In the genomic region with DNA sequence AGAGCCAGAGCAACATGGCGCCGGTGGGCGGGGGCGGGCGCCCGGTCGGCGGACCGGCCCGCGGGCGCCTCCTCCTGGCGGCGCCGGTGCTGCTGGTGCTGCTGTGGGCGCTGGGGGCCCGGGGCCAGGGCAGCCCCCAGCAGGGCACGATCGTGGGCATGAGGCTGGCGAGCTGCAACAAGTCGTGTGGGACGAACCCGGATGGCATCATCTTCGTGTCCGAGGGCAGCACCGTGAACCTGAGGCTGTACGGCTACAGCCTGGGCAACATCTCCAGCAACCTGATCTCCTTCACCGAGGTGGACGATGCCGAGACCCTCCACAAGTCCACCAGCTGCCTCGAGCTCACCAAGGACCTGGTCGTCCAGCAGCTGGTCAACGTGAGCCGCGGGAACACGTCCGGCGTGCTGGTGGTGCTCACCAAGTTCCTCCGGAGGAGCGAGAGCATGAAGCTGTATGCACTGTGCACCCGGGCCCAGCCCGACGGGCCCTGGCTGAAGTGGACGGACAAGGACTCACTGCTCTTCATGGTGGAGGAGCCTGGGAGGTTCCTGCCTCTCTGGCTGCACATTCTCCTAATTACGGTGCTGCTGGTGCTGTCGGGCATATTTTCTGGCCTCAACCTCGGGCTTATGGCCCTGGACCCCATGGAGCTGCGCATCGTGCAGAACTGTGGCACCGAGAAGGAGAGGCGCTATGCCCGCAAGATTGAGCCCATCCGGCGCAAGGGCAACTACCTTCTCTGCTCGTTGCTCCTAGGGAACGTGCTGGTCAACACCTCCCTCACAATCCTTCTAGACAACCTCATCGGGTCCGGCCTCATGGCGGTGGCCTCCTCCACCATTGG, we compare ENCODE assay signal across 8 cellular contexts. TPM values are rescaled to one million over a fixed set of nuclear protein-coding genes. Genes with fewer than 3 reads are reported as not detected.
DNase-seq lines count a peak whose midpoint lies in the region; ATAC-seq and TF ChIP-seq lines count a peak whose summit lies in the region.

No MANE protein-coding gene starts in this region.

- peak; percentile 55 for ATAC-seq in GM19455 (IDR thresholded peaks at IDR 0.05; ENCODE audit: unreplicated experiment)

- CTCF ChIA-PET in Caco-2 (lab: Charles Lee) = interaction anchor here (0.8 to 1.6 kb wide), 15 partner anchors 11 to 426 kb away, joined by 3 to 10 read pairs (median 4); a partner anchor contains a TSS

- DNase-seq in Caco-2 (peak; percentile 55 to 56), KBM-7 (peak; percentile 60), adipocyte (ENCODE audit: low read depth) (no peak), NCI-H2029 (lab: John Stamatoyannopoulos, UW) (no peak)
- peak; percentile 42 for DNase-seq in stimulated activated CD8-positive, alpha-beta memory T cell treated with anti-CD3 and anti-CD28 coated beads, Interleukin-15, amount 100 ng/mL, for 24 hours (ENCODE audit: low read depth)
- DNase-seq in stimulated activated CD4-positive, alpha-beta T cell treated with anti-CD3 and anti-CD28 coated beads, Interleukin-4, amount 100 ng/mL, for 4 hours = no peak

- H3K27me3 Mint-ChIP-seq in Caco-2 (ENCODE audit: insufficient read depth, unreplicated experiment) = no peaks in the 10 kb centered on the region

- H3K9ac ChIP-seq in adipocyte (ENCODE audit: low read length) = peak overlapping the region; percentile 71

- in situ Hi-C loops in KBM-7 (cut with MboI; ENCODE audit: low pct_unique_long_range_greater_than_20kb, low sequenced_read_pairs) = no loop called here

- H3K4me3 ChIP-seq in Caco-2 (ENCODE audit: low read depth, low read length) (peak overlapping the region; percentile 91), adipocyte (ENCODE audit: low read length) (peak overlapping the region; percentile 80), iPS-18c (ENCODE audit: insufficient read depth, low read depth, low read length) (peak overlapping the region; percentile 72)

- peak; percentile 43 to 65 for TF ChIP-seq CTCF in Caco-2 (IDR thresholded peaks at IDR 0.05; ENCODE audit: insufficient read depth in 1 of 2, low read depth in 1 of 2, low read length in 1 of 2, severe bottlenecking in 1 of 2, unreplicated experiment in 1 of 2)

- H3K4me1 Mint-ChIP-seq in Caco-2 (ENCODE audit: low read depth, unreplicated experiment) = peaks cover 31% of the 10 kb centered on the region

- POLR2A ChIA-PET in Caco-2 (lab: Charles Lee) = interaction anchor here (0.9 to 1.5 kb wide), 4 partner anchors 13 to 55 kb away, joined by 3 to 11 read pairs (median 4); a partner anchor contains a TSS

- H3K4me1 ChIP-seq in Caco-2 = peaks cover 34% of the 10 kb centered on the region
- peaks cover 30% of the 10 kb centered on the region for H3K4me1 ChIP-seq in adipocyte (ENCODE audit: control insufficient read depth, insufficient read depth, low read length)

- H3K27me3 ChIP-seq in Caco-2 (replicated peaks; ENCODE audit: control insufficient read depth, insufficient read depth, low read length) (no peaks in the 10 kb centered on the region), adipocyte (replicated peaks; ENCODE audit: control insufficient read depth, insufficient read depth, low read length) (no peaks in the 10 kb centered on the region)

- BruUV-seq in Caco-2 (replicated peaks; lab: Mats Ljungman, UMichigan) = no TSS peak

- H3K27ac Mint-ChIP-seq in Caco-2 (ENCODE audit: unreplicated experiment) = peak overlapping the region; percentile 77

- no peaks in the 10 kb centered on the region for H3K9me3 ChIP-seq in Caco-2
- H3K9me3 ChIP-seq in adipocyte (ENCODE audit: control insufficient read depth, low read length) = no peaks in the 10 kb centered on the region
- H3K9me3 ChIP-seq in iPS-18c (ENCODE audit: control insufficient read depth, insufficient read depth, low read length) = no peaks in the 10 kb centered on the region

- H3K36me3 ChIP-seq in Caco-2 (ENCODE audit: control insufficient read depth, insufficient read depth, low read length) (peaks cover 1% of the 10 kb centered on the region; the same call in 1 of the 2 replicates), adipocyte (ENCODE audit: control insufficient read depth, insufficient read depth, low read length, severe bottlenecking) (no peaks in the 10 kb centered on the region)

- no peaks in the 10 kb centered on the region for H3K9me3 Mint-ChIP-seq in Caco-2 (ENCODE audit: unreplicated experiment)

- H3K4me3 Mint-ChIP-seq in Caco-2 (ENCODE audit: unreplicated experiment) = peak overlapping the region; percentile 76

- peaks cover 11% of the 10 kb centered on the region for H3K36me3 Mint-ChIP-seq in Caco-2 (ENCODE audit: insufficient read depth, unreplicated experiment)

- intact Hi-C loops in Caco-2 (cut with micrococcal nuclease; ENCODE audit: unreplicated experiment) = loop anchor here (1.0 to 5.0 kb wide), 4 partner anchors 21 to 123 kb away; a partner anchor contains a TSS

RNA-seq across cellular contexts. Expression of a gene that starts 0.5 kb away (rescaled TPM):
- total RNA-seq in Caco-2 (2022) = 23.2 and 28.3 TPM in 2 replicates

RNA-seq across cellular contexts. Expression of a gene that starts 21.3 kb away (rescaled TPM):
- total RNA-seq in Caco-2 (2022) = 27.4 and 30.2 TPM in 2 replicates

RNA-seq across cellular contexts. Expression of a gene that starts 54.9 kb away (rescaled TPM):
- total RNA-seq in Caco-2 (2022) = 62.5 and 69.1 TPM in 2 replicates

Comparison
In these comparisons a context has a peak if more than half of its experiments do, and no peak if none do; other contexts are left out.
1. DNase-seq: peak in Caco-2 (2 of 2), KBM-7 (single experiment) and stimulated activated CD8-positive, alpha-beta memory T cell treated with anti-CD3 and anti-CD28 coated beads, Interleukin-15, amount 100 ng/mL, for 24 hours (single experiment); none in adipocyte (single experiment), stimulated activated CD4-positive, alpha-beta T cell treated with anti-CD3 and anti-CD28 coated beads, Interleukin-4, amount 100 ng/mL, for 4 hours (0 of 2) and NCI-H2029 (single experiment).
2. Peak in every context shown above with its lines, with median percentiles within 50 percentile points of each other: H3K4me3 ChIP-seq.